In genomic region chr5:74056789-74057164, GRCh38 we compare ENCODE assay signal across 12 cellular contexts.
DNase-seq lines count a peak whose midpoint lies in the region; FAIRE-seq and TF ChIP-seq lines count a peak whose summit lies in the region.
"Had no signal": no experiment of that assay in that cellular context is flagged by ENCODE, and none has a peak within 500 bp of the region (broad histone marks: within the 10 kb centered on the region; RNA-seq: fewer than 3 reads in every experiment).

No MANE protein-coding gene starts in this region.

- no peaks in the 10 kb centered on the region for H3K9me3 ChIP-seq in endothelial cell of umbilical vein (replicated peaks; ENCODE audit: control insufficient read depth, insufficient read depth, low read length)

- H3K9me1 ChIP-seq in endothelial cell of umbilical vein (replicated peaks; ENCODE audit: control insufficient read depth, extremely low read depth, insufficient read depth, low read length), result no peaks in the 10 kb centered on the region

- H3K27ac Mint-ChIP-seq in neural crest cell (ENCODE audit: unreplicated experiment), result no peak overlapping the region
- H3K27ac Mint-ChIP-seq: dendritic cell treated with granulocyte-macrophage colony-stimulating factor and Interleukin-4, amounts not matched to agents 40 ng/mL and 50 ng/mL, for 4 days; T-helper 1 cell treated with Interleukin-12 subunit alpha and Interleukin-12 subunit beta and Interleukin-4 antibody, amounts not matched to agents 30 μg/mL and 1 μg/mL, for 36 hours had no signal

- no TSS peak for BruUV-seq in endothelial cell of umbilical vein (replicated peaks; lab: Mats Ljungman, UMichigan)

- H3K4me3 ChIP-seq in endothelial cell of umbilical vein (replicated peaks in 1 of 3; ENCODE audit: insufficient read depth in 1 of 3, low read depth in 1 of 3, low read length in 3 of 3), result no peak overlapping the region
- H3K4me3 ChIP-seq: skin epidermis had no signal

- no peaks in the 10 kb centered on the region for H3K36me3 ChIP-seq in endothelial cell of umbilical vein (ENCODE audit: control insufficient read depth in 2 of 2, extremely low read depth in 1 of 2, insufficient read depth in 2 of 2, low read length in 2 of 2)

- no peak overlapping the region for H3K9ac ChIP-seq in endothelial cell of umbilical vein (replicated peaks; ENCODE audit: extremely low read depth, insufficient read depth, low read length)

- no peaks in the 10 kb centered on the region for H3K27me3 ChIP-seq in endothelial cell of umbilical vein (ENCODE audit: control insufficient read depth in 2 of 2, insufficient read depth in 2 of 2, low read length in 2 of 2)

- H3K4me1 ChIP-seq in endothelial cell of umbilical vein (ENCODE audit: control insufficient read depth, extremely low read depth, insufficient read depth, low read length), result no peaks in the 10 kb centered on the region

- no peaks in the 10 kb centered on the region for H4K20me1 ChIP-seq in endothelial cell of umbilical vein (replicated peaks; ENCODE audit: control insufficient read depth, extremely low read depth, insufficient read depth, low read length)

- no peaks in the 10 kb centered on the region for H3K27me3 Mint-ChIP-seq in neural crest cell (ENCODE audit: low read depth)
- H3K27me3 Mint-ChIP-seq: dendritic cell treated with granulocyte-macrophage colony-stimulating factor and Interleukin-4, amounts not matched to agents 40 ng/mL and 50 ng/mL, for 4 days had no signal

- CTCF ChIA-PET in endothelial cell of umbilical vein (lab: Charles Lee), result interaction anchor here (0.9 to 1.8 kb wide), 8 partner anchors 9 to 587 kb away, joined by 3 to 9 read pairs (median 3); no protein-coding TSS in a partner anchor

- intact Hi-C loops in endothelial cell of umbilical vein (cut with micrococcal nuclease), result loop anchor here (2.0 to 5.0 kb wide), 3 partner anchors 70 to 586 kb away; no protein-coding TSS in a partner anchor

- no peak overlapping the region for H3K4me2 ChIP-seq in endothelial cell of umbilical vein (ENCODE audit: insufficient read depth, low read length)

- H3K4me1 Mint-ChIP-seq in neural crest cell, result peaks cover 28% of the 10 kb centered on the region

- POLR2A ChIA-PET in endothelial cell of umbilical vein (lab: Charles Lee), result no interaction called here

- H3K9me3 Mint-ChIP-seq in neural crest cell, result no peaks in the 10 kb centered on the region
- H3K9me3 Mint-ChIP-seq: dendritic cell treated with granulocyte-macrophage colony-stimulating factor and Interleukin-4, amounts not matched to agents 40 ng/mL and 50 ng/mL, for 4 days; T-helper 1 cell treated with Interleukin-12 subunit alpha and Interleukin-12 subunit beta and Interleukin-4 antibody, amounts not matched to agents 30 μg/mL and 1 μg/mL, for 36 hours had no signal

- peak; percentile 39 to 57 for TF ChIP-seq CTCF in endothelial cell of umbilical vein (IDR thresholded peaks at IDR 0.05; ENCODE audit: extremely low read depth in 1 of 2, insufficient read depth in 1 of 2, low read depth in 1 of 2, low read length in 2 of 2)
- TF ChIP-seq CTCF in neural crest cell (conservative IDR thresholded peaks at IDR 0.05), result peak; percentile 47

- DNase-seq in G401 (ENCODE audit: low spot score), result peak; percentile 4
- peak; percentile 14 for DNase-seq in NCI-H524 treated with DMSO at 0.1 percent for 48 hours (lab: John Stamatoyannopoulos, UW)
- DNase-seq in endothelial cell of umbilical vein (ENCODE audit: low read depth, low spot score), result peak; percentile 64
- no peak for DNase-seq in neural crest cell (ENCODE audit: low read depth, low spot score)
- DNase-seq in NCI-H1417 (lab: John Stamatoyannopoulos, UW), result no peak
- no peak for DNase-seq in activated T-cell treated with anti-CD3 and anti-CD28 coated beads, Interleukin-2, amount 50 U/mL, for 48 hours
- DNase-seq in HuH-7 (ENCODE audit: low spot score), result no peak
- DNase-seq in stimulated activated naive CD4-positive, alpha-beta T cell treated with Interleukin-2 at 50 U/mL for 16 hours (lab: John Stamatoyannopoulos, UW), result no peak

- no peak overlapping the region for H3K4me3 Mint-ChIP-seq in neural crest cell
- H3K4me3 Mint-ChIP-seq: dendritic cell treated with granulocyte-macrophage colony-stimulating factor and Interleukin-4, amounts not matched to agents 40 ng/mL and 50 ng/mL, for 4 days; T-helper 1 cell treated with Interleukin-12 subunit alpha and Interleukin-12 subunit beta and Interleukin-4 antibody, amounts not matched to agents 30 μg/mL and 1 μg/mL, for 36 hours had no signal

- TF ChIP-seq POLR2A in endothelial cell of umbilical vein (IDR thresholded peaks at IDR 0.05; ENCODE audit: low read depth, low read length), result no peak

- no peak overlapping the region for H3K27ac ChIP-seq in endothelial cell of umbilical vein (ENCODE audit: insufficient read depth, low read depth, low read length)
- H3K27ac ChIP-seq: HL-60, skin epidermis had no signal

- H3K36me3 Mint-ChIP-seq in neural crest cell (ENCODE audit: low read depth), result no peaks in the 10 kb centered on the region

- FAIRE-seq in endothelial cell of umbilical vein (lab: Jason Lieb, UNC), result no peak

- dilution Hi-C loops in endothelial cell of umbilical vein (cut with MboI; ENCODE audit: extremely low pct_ligation_motif_present, low sequenced_read_pairs), result no loop called here

- in situ Hi-C loops in G401 (cut with HindIII; ENCODE audit: low sequenced_read_pairs), result no loop called here

- no peak overlapping the region for H2AFZ ChIP-seq in endothelial cell of umbilical vein (ENCODE audit: low read depth, low read length)

- H3K79me2 ChIP-seq in endothelial cell of umbilical vein (ENCODE audit: control insufficient read depth, insufficient read depth, low read length), result no peaks in the 10 kb centered on the region

TF ChIP-seq in endothelial cell of umbilical vein, 7 proteins besides CTCF, POLR2A, EP300 and RAD21:
- TF ChIP-seq POLR2AphosphoS5 (IDR thresholded peaks at IDR 0.05; ENCODE audit: insufficient read depth, low read depth, low read length) (no peak), MYC (IDR thresholded peaks at IDR 0.05; ENCODE audit: low read depth, low read length) (no peak), GATA2 (IDR thresholded peaks at IDR 0.05; ENCODE audit: insufficient read depth, insufficient read length, low read depth, low read length) (no peak), FOS (IDR thresholded peaks at IDR 0.05; ENCODE audit: borderline replicate concordance, insufficient read depth, low read length) (no peak), EZH2 (IDR thresholded peaks at IDR 0.05; ENCODE audit: borderline replicate concordance, low read depth, low read length, severe bottlenecking) (no peak), JUN (IDR thresholded peaks at IDR 0.05; ENCODE audit: borderline replicate concordance, insufficient read depth, insufficient read length, low read depth) (no peak), MAX (IDR thresholded peaks at IDR 0.05; ENCODE audit: insufficient read depth, insufficient read length) (no peak)

Comparison
In these comparisons a context has a peak if more than half of its experiments do, and no peak if none do; other contexts are left out.
1. DNase-seq: peak in G401 (single experiment), NCI-H524 treated with DMSO at 0.1 percent for 48 hours (single experiment) and endothelial cell of umbilical vein (single experiment); none in neural crest cell (single experiment), NCI-H1417 (0 of 3), activated T-cell treated with anti-CD3 and anti-CD28 coated beads, Interleukin-2, amount 50 U/mL, for 48 hours (0 of 2), HuH-7 (single experiment) and stimulated activated naive CD4-positive, alpha-beta T cell treated with Interleukin-2 at 50 U/mL for 16 hours (single experiment).